ENCODE assay signal across 22 cellular contexts in genomic region chrX:47846070-47846469, GRCh38.
"Had no signal": no experiment of that assay in that cellular context is flagged by ENCODE, and none has a peak within 500 bp of the region (broad histone marks: within the 10 kb centered on the region; RNA-seq: fewer than 3 reads in every experiment).

No MANE protein-coding gene starts in this region.

- DNase-seq: IMR-90, Karpas-422, KG1, MG63, NCI-H1092, NCI-H1105 treated with DMSO at 0.1 percent for 48 hours, NCI-H1417 treated with DMSO at 0.1 percent for 48 hours, NCI-H146, NCI-H1694 treated with DMSO at 0.1 percent for 48 hours, NCI-H1930, NCI-H2081, NCI-H2107, NCI-H2227 treated with DMSO at 0.1 percent for 48 hours, NCI-H524 treated with DMSO at 0.1 percent for 48 hours, NCI-H69, NCI-H774, SIG-M5, SW 1271 had no signal

- H3K36me3 ChIP-seq: SJSA1 had no signal

- FAIRE-seq: HepG2 had no signal

- ATAC-seq: HepG2 had no signal

- H3K9me3 ChIP-seq: MG63, SJSA1 had no signal

- H3K4me1 ChIP-seq: SJSA1 had no signal

- H3K27ac ChIP-seq: RWPE1, SJSA1, SK-N-MC had no signal

- H3K27me3 ChIP-seq: MG63, SJSA1 had no signal

- H3K4me3 ChIP-seq: MG63, SJSA1, SK-N-MC had no signal
